Comparison of ENCODE assay signal across 15 cellular contexts in the genomic region with DNA sequence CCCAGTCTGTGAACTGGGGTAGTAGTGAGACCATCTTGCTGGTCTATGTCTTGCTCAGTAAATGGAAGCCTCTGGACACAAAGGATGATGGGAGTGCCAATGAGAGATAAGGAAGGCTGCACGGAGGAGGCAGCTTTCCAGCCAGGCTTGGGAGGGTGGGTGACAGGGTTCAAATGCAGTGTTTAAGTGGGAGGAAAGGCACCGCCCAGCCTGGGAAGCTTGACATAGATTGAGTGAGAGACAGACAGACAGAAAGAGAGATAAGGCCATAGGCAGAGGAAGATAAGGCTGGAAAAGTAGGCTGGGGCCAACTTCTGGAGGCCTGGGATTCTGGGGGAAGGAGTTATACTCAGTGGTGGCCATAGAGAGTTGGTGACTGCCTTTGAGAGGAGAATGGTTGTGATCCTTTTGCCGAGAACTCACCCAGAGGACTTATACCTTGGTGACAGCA. TPM values are rescaled to one million over a fixed set of nuclear protein-coding genes. Genes with fewer than 3 reads are reported as not detected.
DNase-seq lines count a peak whose midpoint lies in the region; ATAC-seq and TF ChIP-seq lines count a peak whose summit lies in the region.
"Had no signal": no experiment of that assay in that cellular context is flagged by ENCODE, and none has a peak within 500 bp of the region (broad histone marks: within the 10 kb centered on the region; RNA-seq: fewer than 3 reads in every experiment).

No MANE protein-coding gene starts in this region.

- TF ChIP-seq CTCF in RWPE1 (conservative IDR thresholded peaks at IDR 0.05; ENCODE audit: low read depth) (no peak), fibroblast of the aortic adventitia (IDR thresholded peaks at IDR 0.05; ENCODE audit: insufficient read depth, low read length) (no peak)

- DNase-seq in Daoy (ENCODE audit: low read depth) (peak; percentile 23), RWPE1 (ENCODE audit: low spot score) (no peak), fibroblast of the aortic adventitia (ENCODE audit: low read depth) (peak; percentile 39), NCI-H446 (lab: John Stamatoyannopoulos, UW) (no peak), NCI-H2107 (lab: John Stamatoyannopoulos, UW) (no peak)
- DNase-seq: activated CD4-positive, alpha-beta T cell treated with anti-CD3 and anti-CD28 coated beads for 36 hours; CD4-positive, alpha-beta T cell; cortex of kidney; NCI-H1436; NCI-H774 had no signal

- no peak overlapping the region for H3K4me3 ChIP-seq in fibroblast of the aortic adventitia (ENCODE audit: low read depth, low read length)
- H3K4me3 ChIP-seq in skin epidermis = no peak overlapping the region

- POLR2A ChIA-PET in RWPE1 (lab: Yijun Ruan, JAX; ENCODE audit: low non-redundant PET) = no interaction called here

- H3K27ac ChIP-seq in RWPE1 (peak overlapping the region; percentile 11; the same call in 1 of the 2 replicates), skin epidermis (peak overlapping the region in 20 of 21 experiments; percentile 15 to 95 (median 77))

- ATAC-seq in HG03342 (IDR thresholded peaks at IDR 0.05; ENCODE audit: unreplicated experiment) (no peak), HG02970 (IDR thresholded peaks at IDR 0.05; ENCODE audit: low FRiP score, unreplicated experiment) (no peak)
- ATAC-seq: activated CD4-positive, alpha-beta T cell treated with anti-CD3 and anti-CD28 coated beads for 36 hours had no signal

- CTCF ChIA-PET in RWPE1 (lab: Yijun Ruan, JAX) = interaction anchor here (0.9 to 1.4 kb wide), 2 partner anchors 63 to 89 kb away, joined by 3 to 4 read pairs; no protein-coding TSS in a partner anchor

RNA-seq across cellular contexts. Expression of a gene that starts 7.2 kb away (rescaled TPM):
- 288 and 336 TPM in 2 replicates for total RNA-seq in Daoy (2014; rRNA removed; shearing (Covaris generic))
- total RNA-seq in fibroblast of the aortic adventitia (ENCODE audit: low replicate concordance) = 2,633 and 16,513 TPM in 2 replicates

RNA-seq across cellular contexts. Expression of a gene that starts 42.8 kb away (rescaled TPM):
- 0.51 and 1.3 TPM in 2 replicates for total RNA-seq in Daoy (2014; rRNA removed; shearing (Covaris generic))
- 0.65 and 0.90 TPM in 2 replicates for total RNA-seq in fibroblast of the aortic adventitia (ENCODE audit: low replicate concordance)
- total RNA-seq: CD4-positive, alpha-beta T cell; frontal cortex; progenitor cell of endocrine pancreas had no signal

RNA-seq across cellular contexts. Expression of a gene that starts 58.2 kb away (rescaled TPM):
- total RNA-seq in Daoy (2014; rRNA removed; shearing (Covaris generic)) = 28.8 and 36.3 TPM in 2 replicates
- 59.3 and 85.4 TPM in 2 replicates for total RNA-seq in fibroblast of the aortic adventitia (ENCODE audit: low replicate concordance)

Comparison
In these comparisons a context has a peak if more than half of its experiments do, and no peak if none do; other contexts are left out.
1. DNase-seq: peak in Daoy (single experiment) and fibroblast of the aortic adventitia (single experiment); none in RWPE1 (single experiment), NCI-H446 (0 of 2) and NCI-H2107 (single experiment).